Comparison of ENCODE assay signal across 10 cellular contexts in the genomic region with DNA sequence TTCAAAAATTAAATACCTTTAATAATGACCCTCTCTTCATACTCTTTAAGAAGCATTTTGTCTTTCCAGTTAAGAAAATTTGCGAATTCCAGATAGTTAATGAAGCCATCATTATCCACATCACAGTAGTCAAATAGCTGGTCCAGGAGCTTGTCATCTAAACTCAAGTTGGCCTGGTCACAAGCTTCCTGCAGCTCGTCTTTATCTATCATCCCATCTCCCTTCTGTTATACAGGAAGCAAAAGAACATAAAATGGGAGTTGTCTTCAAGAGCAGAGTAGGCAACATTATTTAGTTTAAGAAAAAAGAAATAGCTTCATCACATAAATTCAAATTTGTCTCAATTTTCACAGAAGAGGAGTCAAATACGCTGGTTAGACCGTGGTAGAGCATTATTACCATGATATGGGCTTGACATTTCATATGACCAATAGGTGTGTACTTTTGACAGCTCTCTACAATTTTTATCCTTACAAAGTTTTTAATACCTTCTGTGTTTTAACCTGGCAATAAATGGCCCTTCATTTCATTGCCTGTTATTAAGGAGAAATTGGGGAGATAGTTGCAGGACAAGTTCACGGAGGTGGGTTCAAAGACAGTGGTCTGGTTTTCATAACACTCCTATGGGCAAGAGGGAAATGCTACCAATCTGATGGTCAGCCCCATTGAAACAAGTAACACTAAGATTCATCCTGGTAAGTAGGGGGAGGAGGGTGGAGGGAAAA. TPM values are rescaled to one million over a fixed set of nuclear protein-coding genes. Genes with fewer than 3 reads are reported as not detected.
A peak's percentile ranks its signal among the peaks of the same experiment; 100 is the strongest.
DNase-seq lines count a peak whose midpoint lies in the region; ATAC-seq and TF ChIP-seq lines count a peak whose summit lies in the region.
"Had no signal": no experiment of that assay in that cellular context is flagged by ENCODE, and none has a peak within 500 bp of the region (broad histone marks: within the 10 kb centered on the region; RNA-seq: fewer than 3 reads in every experiment).

No MANE protein-coding gene starts in this region.

- no peak for TF ChIP-seq EP300 in upper lobe of left lung (IDR thresholded peaks at IDR 0.05)

- peaks cover 12% of the 10 kb centered on the region for H3K4me1 Mint-ChIP-seq in mesothelial cell of epicardium

- no peaks in the 10 kb centered on the region for H3K36me3 ChIP-seq in upper lobe of left lung

- TF ChIP-seq POLR2A in upper lobe of left lung (IDR thresholded peaks at IDR 0.05): no peak

- DNase-seq in RPMI7951 (ENCODE audit: low read depth) (peak; percentile 17), coronary artery (ENCODE audit: low spot score) (no peak), mesothelial cell of epicardium (ENCODE audit: low spot score in 2 of 2, unreplicated experiment in 2 of 2) (no peak), upper lobe of left lung (no peak), SK-N-DZ (ENCODE audit: low spot score) (no peak)

- peak overlapping the region; percentile 76 for H3K27ac Mint-ChIP-seq in mesothelial cell of epicardium
- H3K27ac Mint-ChIP-seq: activated naive CD8-positive, alpha-beta T cell had no signal

- no peak for TF ChIP-seq CTCF in coronary artery (IDR thresholded peaks at IDR 0.05)
- no peak for TF ChIP-seq CTCF in mesothelial cell of epicardium (IDR thresholded peaks at IDR 0.05; ENCODE audit: unreplicated experiment)
- TF ChIP-seq CTCF in upper lobe of left lung (IDR thresholded peaks at IDR 0.05): no peak

- no peaks in the 10 kb centered on the region for H3K27me3 Mint-ChIP-seq in mesothelial cell of epicardium (ENCODE audit: low read depth)
- H3K27me3 Mint-ChIP-seq: activated naive CD8-positive, alpha-beta T cell had no signal

- ATAC-seq in upper lobe of left lung (ENCODE audit: low FRiP score in 2 of 2) (no peak), HG03025 (IDR thresholded peaks at IDR 0.05; ENCODE audit: low FRiP score, unreplicated experiment) (no peak), GM18861 (IDR thresholded peaks at IDR 0.05; ENCODE audit: unreplicated experiment) (no peak)

- H3K9me3 Mint-ChIP-seq in mesothelial cell of epicardium: no peaks in the 10 kb centered on the region

- H3K4me1 ChIP-seq in upper lobe of left lung: peaks cover 20 to 24% (median 22%) of the 10 kb centered on the region in 4 donors

- 54 to 55% methylated on average over 5 of the region's 5 CpGs for WGBS in upper lobe of left lung, 2 donors

- H3K9me3 ChIP-seq in upper lobe of left lung: no peaks in the 10 kb centered on the region

- H3K4me3 ChIP-seq in coronary artery (peak overlapping the region; percentile 43), upper lobe of left lung (peak overlapping the region in 2 of 4 donors; percentile 19 to 31)

- peak overlapping the region in 1 of 2 donors; percentile 4 for H3K27ac ChIP-seq in coronary artery
- H3K27ac ChIP-seq in upper lobe of left lung: peak overlapping the region; percentile 70 to 87 (median 74)

- H3K27me3 ChIP-seq in upper lobe of left lung: no peaks in the 10 kb centered on the region

- H3K4me3 Mint-ChIP-seq in mesothelial cell of epicardium: no peak overlapping the region
- H3K4me3 Mint-ChIP-seq: activated naive CD8-positive, alpha-beta T cell had no signal

- no peaks in the 10 kb centered on the region for H3K36me3 Mint-ChIP-seq in mesothelial cell of epicardium
- H3K36me3 Mint-ChIP-seq: activated naive CD8-positive, alpha-beta T cell had no signal

RNA-seq across cellular contexts. Expression of a gene that starts 45.4 kb away (rescaled TPM):
- 1.1 and 1.6 TPM in 2 replicates for total RNA-seq in RPMI7951 (2014; rRNA removed; shearing (Covaris generic))
- total RNA-seq in mesothelial cell of epicardium (1.0 to 2.7 TPM (median 1.1 TPM) in 3 replicates), upper lobe of left lung (10 to 100 TPM in 2 of 6 donors, 1 to 10 TPM in 2, under 1 TPM in 2; 0.17 to 15.7 (median 2.9) TPM)
- polyA plus RNA-seq in SK-N-DZ (2014; cell fraction: cytosol; rRNA removed): 0.08 and 0.34 TPM in 2 replicates
- polyA plus RNA-seq in SK-N-DZ (2014; cell fraction: nucleus; rRNA removed): 0.05 TPM in 1 of 2 replicates, not detected in the other
- total RNA-seq: Daoy, esophagus mucosa had no signal

RNA-seq across cellular contexts. Expression of a gene that starts 58.3 kb away (rescaled TPM):
- 85.1 and 111 TPM in 2 replicates for total RNA-seq in RPMI7951 (2014; rRNA removed; shearing (Covaris generic))
- 71.4 to 77.7 TPM (median 73.4 TPM) in 3 replicates for total RNA-seq in mesothelial cell of epicardium
- 100 to 1,000 TPM in 1 of 6 donors, 10 to 100 TPM in 5; 45.9 to 114 (median 70.8) TPM for total RNA-seq in upper lobe of left lung
- polyA plus RNA-seq in SK-N-DZ (2014; cell fraction: cytosol; rRNA removed): 30.3 and 31.4 TPM in 2 replicates
- 13.4 and 20.1 TPM in 2 replicates for polyA plus RNA-seq in SK-N-DZ (2014; cell fraction: nucleus; rRNA removed)
